In the genomic region with DNA sequence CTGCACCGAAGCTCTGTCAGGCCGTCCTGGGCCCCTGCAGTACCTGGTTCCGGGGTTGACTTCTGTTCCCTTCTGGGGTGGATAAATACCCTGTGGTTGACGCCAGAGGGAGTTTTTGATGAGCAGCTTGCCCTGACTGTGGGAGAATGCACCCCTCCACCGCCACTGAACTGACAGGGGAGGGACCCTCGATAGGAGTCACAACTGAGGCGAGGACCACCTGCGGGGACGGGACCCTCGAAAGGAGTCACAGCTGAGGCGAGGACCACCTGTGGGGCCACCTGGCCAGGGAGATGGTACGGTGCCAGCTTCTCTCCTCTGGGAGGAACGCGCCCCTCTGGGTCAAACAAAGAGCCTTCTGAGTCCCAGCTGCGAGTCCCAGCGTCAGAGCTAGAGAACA, we compare ENCODE assay signal across 13 cellular contexts.
"Had no signal": no experiment of that assay in that cellular context is flagged by ENCODE, and none has a peak within 500 bp of the region (broad histone marks: within the 10 kb centered on the region; RNA-seq: fewer than 3 reads in every experiment).

No MANE protein-coding gene starts in this region.

- H3K27ac Mint-ChIP-seq: activated naive CD8-positive, alpha-beta T cell treated with anti-CD3 and anti-CD28 coated beads for 36 hours; natural killer cell; T-helper 17 cell had no signal

- H3K4me3 ChIP-seq: stomach, thyroid gland had no signal

- H3K4me1 ChIP-seq: thyroid gland had no signal

- H3K4me3 Mint-ChIP-seq: activated naive CD8-positive, alpha-beta T cell treated with anti-CD3 and anti-CD28 coated beads for 36 hours; activated T-cell treated with anti-CD3 and anti-CD28 coated beads, Interleukin-2, amount 50 U/mL, for 4 hours; natural killer cell; T-helper 17 cell had no signal

- DNase-seq: activated CD4-positive, alpha-beta T cell treated with anti-CD3 and anti-CD28 coated beads, Interleukin-2, amount 50 U/mL, for 1 hour; activated gamma-delta T cell treated with Interleukin-2 at 50 U/mL for 16 hours; activated naive CD8-positive, alpha-beta T cell treated with anti-CD3 and anti-CD28 coated beads for 36 hours; activated T-cell treated with anti-CD3 and anti-CD28 coated beads, Interleukin-2, amount 50 U/mL, for 4 hours; brain microvascular endothelial cell; left colon; natural killer cell; stimulated activated CD4-positive, alpha-beta T cell treated with anti-CD3 and anti-CD28 coated beads, Interleukin-15, amount 100 ng/mL, for 24 hours; stimulated activated CD4-positive, alpha-beta T cell treated with anti-CD3 and anti-CD28 coated beads, Interleukin-4, amount 100 ng/mL, for 4 hours; stomach; T-helper 17 cell; thyroid gland had no signal

- H3K9me3 ChIP-seq: stomach, thyroid gland had no signal

- ATAC-seq: activated T-cell treated with anti-CD3 and anti-CD28 coated beads, Interleukin-2, amount 50 U/mL, for 4 hours; esophagus mucosa; left colon; natural killer cell; T-helper 17 cell had no signal

- H3K36me3 ChIP-seq: brain microvascular endothelial cell, stomach, thyroid gland had no signal

- H3K27me3 ChIP-seq: brain microvascular endothelial cell, stomach, thyroid gland had no signal

- H3K27ac ChIP-seq: brain microvascular endothelial cell, stomach, thyroid gland had no signal

- H3K36me3 Mint-ChIP-seq: activated naive CD8-positive, alpha-beta T cell treated with anti-CD3 and anti-CD28 coated beads for 36 hours; natural killer cell had no signal

- H3K4me1 Mint-ChIP-seq: activated naive CD8-positive, alpha-beta T cell treated with anti-CD3 and anti-CD28 coated beads for 36 hours; natural killer cell; T-helper 17 cell had no signal

- H3K9me3 Mint-ChIP-seq: activated naive CD8-positive, alpha-beta T cell treated with anti-CD3 and anti-CD28 coated beads for 36 hours; activated T-cell treated with anti-CD3 and anti-CD28 coated beads, Interleukin-2, amount 50 U/mL, for 4 hours; natural killer cell had no signal
